ENCODE assay signal across 19 cellular contexts in the genomic region with DNA sequence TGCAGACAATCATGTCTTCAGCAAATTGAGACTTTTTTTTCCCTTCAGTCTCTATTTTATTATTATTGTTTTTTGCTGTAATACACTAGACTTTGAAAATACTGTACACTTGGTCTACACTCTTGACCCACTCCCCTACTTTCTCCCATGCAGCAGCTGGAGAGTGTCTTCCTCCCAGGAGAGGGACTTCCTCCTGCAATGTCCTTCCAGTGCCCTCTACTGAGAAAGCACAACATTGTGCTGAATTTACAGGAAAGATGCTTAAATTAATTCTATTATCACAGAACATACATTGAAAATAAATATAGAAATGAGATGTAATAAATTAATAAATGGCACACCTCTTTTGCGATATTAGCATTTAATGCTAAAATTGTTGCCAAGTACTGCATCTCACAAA.
DNase-seq lines count a peak whose midpoint lies in the region; ATAC-seq and TF ChIP-seq lines count a peak whose summit lies in the region.
"Had no signal": no experiment of that assay in that cellular context is flagged by ENCODE, and none has a peak within 500 bp of the region (broad histone marks: within the 10 kb centered on the region; RNA-seq: fewer than 3 reads in every experiment).

No MANE protein-coding gene starts in this region.

- H2BK20ac ChIP-seq in H9 (ENCODE audit: low read depth, low read length, poor library complexity, severe bottlenecking) = no peak overlapping the region

- H3K27ac Mint-ChIP-seq in H9 (no peak overlapping the region), chondrocyte (ENCODE audit: unreplicated experiment) (no peak overlapping the region)

- no peaks in the 10 kb centered on the region for H3K79me2 ChIP-seq in H9 (ENCODE audit: insufficient read depth, low read length)

- no peak overlapping the region for H3K27ac ChIP-seq in H9 (ENCODE audit: insufficient read length, low read depth, low read length)
- H3K27ac ChIP-seq: KMS-11 had no signal

- H2BK120ac ChIP-seq in H9 (ENCODE audit: low read depth, low read length, poor library complexity, severe bottlenecking) = no peak overlapping the region

- H2BK5ac ChIP-seq in H9 (ENCODE audit: insufficient read length, low read length) = no peak overlapping the region

- H3T11ph ChIP-seq in H9 (ENCODE audit: low read length) = no peak overlapping the region

- H3K4me3 Mint-ChIP-seq in H9 (no peak overlapping the region), chondrocyte (ENCODE audit: unreplicated experiment) (no peak overlapping the region)

- no peak for ATAC-seq in HG03095 (IDR thresholded peaks at IDR 0.05; ENCODE audit: unreplicated experiment)

- H2BK15ac ChIP-seq in H9 (ENCODE audit: low read depth, low read length) = no peak overlapping the region

- H3K18ac ChIP-seq in H9 (ENCODE audit: insufficient read length, low read depth, low read length) = no peak overlapping the region

- no peak overlapping the region for H3K14ac ChIP-seq in H9 (ENCODE audit: insufficient read depth, low read length)

- H3K4ac ChIP-seq in H9 (ENCODE audit: low read depth, low read length) = no peak overlapping the region

- H2AFZ ChIP-seq in H9 (ENCODE audit: low read length) = no peak overlapping the region

- DNase-seq in H9 (no peak), NCI-H69 (lab: John Stamatoyannopoulos, UW) (peak; percentile 5), chondrocyte (ENCODE audit: low spot score) (no peak), left kidney (ENCODE audit: low read depth, low spot score) (peak; percentile 30), GM13976 (ENCODE audit: low spot score) (no peak), foreskin melanocyte (no peak)
- DNase-seq in activated CD4-positive, alpha-beta T cell treated with anti-CD3 and anti-CD28 coated beads for 48 hours = no peak
- DNase-seq: BE2C, EL, GF-D8, IMR-90, MV-4-11, NCI-H1694, NCI-H2081, NCI-H510A, NCI-H748 treated with DMSO at 0.1 percent for 48 hours, SHP77 had no signal

- no peaks in the 10 kb centered on the region; a peak in 1 of 7 replicates for H3K36me3 Mint-ChIP-seq in H9 (ENCODE audit: insufficient read depth in 1 of 3, low read depth in 3 of 3)
- H3K36me3 Mint-ChIP-seq in chondrocyte (ENCODE audit: low read depth) = no peaks in the 10 kb centered on the region

- H3K9me3 Mint-ChIP-seq in H9 (no peaks in the 10 kb centered on the region), chondrocyte (ENCODE audit: low read depth) (peaks cover 8% of the 10 kb centered on the region)

- no peak overlapping the region for H2AK5ac ChIP-seq in H9 (ENCODE audit: insufficient read length, low read length)

- in situ Hi-C loops in GM13976 (cut with MboI; ENCODE audit: low sequenced_read_pairs, unreplicated experiment) = no loop called here

- H3K56ac ChIP-seq in H9 (ENCODE audit: insufficient read length, low read depth, low read length) = no peak overlapping the region

- no peak overlapping the region for H3K9ac ChIP-seq in H9 (ENCODE audit: extremely low read depth, insufficient read length, low read length)
- H3K9ac ChIP-seq: KMS-11 had no signal

- no peak overlapping the region for H4K91ac ChIP-seq in H9 (ENCODE audit: insufficient read length, low read depth, low read length)

- no peak overlapping the region for H2BK12ac ChIP-seq in H9 (ENCODE audit: insufficient read length, low read depth, low read length)

- WGBS in H9 (ENCODE audit: extremely low coverage, insufficient read length, low lambda C conversion rate) = no CpG with 5 or more reads among the region's 1 CpG

- no peak overlapping the region for H4K5ac ChIP-seq in H9 (ENCODE audit: insufficient read length, low read depth, low read length)

- no peaks in the 10 kb centered on the region for H3K27me3 Mint-ChIP-seq in H9 (ENCODE audit: low read depth)
- H3K27me3 Mint-ChIP-seq in chondrocyte (ENCODE audit: low read depth) = peaks cover 13% of the 10 kb centered on the region

- H3K79me1 ChIP-seq in H9 (ENCODE audit: insufficient read depth, low read depth, low read length, poor library complexity, severe bottlenecking) = no peaks in the 10 kb centered on the region

- H3K27me3 ChIP-seq in H9 (ENCODE audit: insufficient read depth, low read length) = no peaks in the 10 kb centered on the region
- H3K27me3 ChIP-seq: BE2C had no signal

- no peaks in the 10 kb centered on the region for H3K4me1 ChIP-seq in H9 (ENCODE audit: insufficient read depth, low read length)
- H3K4me1 ChIP-seq: BE2C had no signal

- TF ChIP-seq CTCF in H9 (conservative IDR thresholded peaks at IDR 0.05) (peak; percentile 42; the same call in 2 of the 3 replicates), chondrocyte (IDR thresholded peaks at IDR 0.05) (peak; percentile 27), GM13976 (IDR thresholded peaks at IDR 0.05; ENCODE audit: borderline replicate concordance, control extremely low read depth, extremely low read depth, insufficient read depth, missing control alignments) (no peak)

- H4K20me1 ChIP-seq in H9 (ENCODE audit: control insufficient read depth, insufficient read depth, insufficient read length) = no peaks in the 10 kb centered on the region

- H3K9me3 ChIP-seq in H9 (ENCODE audit: control insufficient read depth, low read depth, low read length) = no peaks in the 10 kb centered on the region
- H3K9me3 ChIP-seq: BE2C had no signal

- H3K23ac ChIP-seq in H9 (ENCODE audit: insufficient read length, low read depth, low read length) = no peak overlapping the region

- H3K4me1 Mint-ChIP-seq in H9 (no peaks in the 10 kb centered on the region), chondrocyte (ENCODE audit: low read depth) (no peaks in the 10 kb centered on the region)

- no peak overlapping the region for H4K8ac ChIP-seq in H9 (replicated peaks; ENCODE audit: insufficient read length, low read depth, low read length)

- H3K4me2 ChIP-seq in H9 (ENCODE audit: insufficient read depth, insufficient read length, low read length) = no peak overlapping the region
- H3K4me2 ChIP-seq: KMS-11 had no signal

- H3K23me2 ChIP-seq in H9 (ENCODE audit: insufficient read length, low read depth, low read length, poor library complexity, severe bottlenecking) = no peaks in the 10 kb centered on the region

Comparison
In these comparisons a context has a peak if more than half of its experiments do, and no peak if none do; other contexts are left out.
1. DNase-seq: peak in NCI-H69 (single experiment) and left kidney (single experiment); none in H9 (single experiment), chondrocyte (single experiment), activated CD4-positive, alpha-beta T cell treated with anti-CD3 and anti-CD28 coated beads for 48 hours (single experiment), GM13976 (single experiment) and foreskin melanocyte (single experiment).